ENCODE assay signal across 16 cellular contexts in the genomic region with DNA sequence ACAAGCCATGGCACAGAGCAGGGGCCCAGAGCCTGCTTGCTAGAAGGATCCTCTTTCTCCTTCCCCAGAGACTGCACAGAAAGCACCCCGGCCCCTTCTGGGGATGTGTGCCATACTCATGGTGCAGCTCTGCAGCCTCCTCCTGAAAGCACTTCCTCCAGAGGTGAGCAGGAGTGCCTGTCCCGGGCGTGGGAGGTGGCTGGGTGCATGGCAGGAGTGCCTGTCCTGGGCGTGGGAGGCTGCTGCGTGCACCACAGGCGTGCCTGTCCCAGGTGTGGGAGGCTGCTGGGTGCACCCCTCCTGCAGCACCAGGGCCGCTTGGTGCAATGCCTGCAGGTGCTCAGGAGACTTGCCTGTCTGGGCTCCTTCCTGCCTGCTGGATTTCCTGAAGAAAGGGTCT.
A peak's percentile ranks its signal among the peaks of the same experiment; 100 is the strongest.
DNase-seq lines count a peak whose midpoint lies in the region; ATAC-seq and TF ChIP-seq lines count a peak whose summit lies in the region.
"Had no signal": no experiment of that assay in that cellular context is flagged by ENCODE, and none has a peak within 500 bp of the region (broad histone marks: within the 10 kb centered on the region; RNA-seq: fewer than 3 reads in every experiment).

No MANE protein-coding gene starts in this region.

- no peaks in the 10 kb centered on the region for H4K20me1 ChIP-seq in H9 (ENCODE audit: control insufficient read depth, insufficient read depth, insufficient read length)

- H3K9me3 ChIP-seq in H9 (ENCODE audit: control insufficient read depth, low read depth, low read length) (no peaks in the 10 kb centered on the region), mucosa of descending colon (no peaks in the 10 kb centered on the region)

- H3K27me3 ChIP-seq in H9 (ENCODE audit: insufficient read depth, low read length) = no peaks in the 10 kb centered on the region

- no peaks in the 10 kb centered on the region for H3K23me2 ChIP-seq in H9 (ENCODE audit: insufficient read length, low read depth, low read length, poor library complexity, severe bottlenecking)

- no peak for DNase-seq in H9
- DNase-seq in WTC11 (ENCODE audit: low spot score) = no peak
- no peak for DNase-seq in mucosa of descending colon
- DNase-seq in stimulated activated CD4-positive, alpha-beta T cell treated with anti-CD3 and anti-CD28 coated beads, Interleukin-4, amount 100 ng/mL, for 1 hour = no peak
- DNase-seq in activated naive CD4-positive, alpha-beta T cell treated with anti-CD3 and anti-CD28 coated beads, Interleukin-2, amount 50 U/mL, for 72 hours (ENCODE audit: low spot score in 2 of 2) = no peak
- DNase-seq: CD4-positive, CD25-positive, alpha-beta regulatory T cell; DMS 273 treated with DMSO at 0.1 percent for 48 hours; GOT3; Karpas-422 had no signal

- H2BK5ac ChIP-seq in H9 (ENCODE audit: insufficient read length, low read length) = no peak overlapping the region

- H3K4me3 ChIP-seq in mucosa of descending colon = no peak overlapping the region
- H3K4me3 ChIP-seq: A549, GM12878, K562 had no signal

- no peaks in the 10 kb centered on the region for H3K4me1 ChIP-seq in H9 (ENCODE audit: insufficient read depth, low read length)
- no peaks in the 10 kb centered on the region for H3K4me1 ChIP-seq in mucosa of descending colon (ENCODE audit: low read depth)
- H3K4me1 ChIP-seq: A549 had no signal

- no peak overlapping the region for H3T11ph ChIP-seq in H9 (ENCODE audit: low read length)

- H3K36me3 Mint-ChIP-seq in H9 (ENCODE audit: insufficient read depth in 1 of 3, low read depth in 3 of 3) = no peaks in the 10 kb centered on the region; a peak in 1 of 7 replicates
- no peaks in the 10 kb centered on the region for H3K36me3 Mint-ChIP-seq in WTC11
- H3K36me3 Mint-ChIP-seq in activated naive CD4-positive, alpha-beta T cell treated with anti-CD3 and anti-CD28 coated beads, Interleukin-2, amount 50 U/mL, for 72 hours = peaks cover 0 to 5% of the 10 kb centered on the region in 2 donors
- H3K36me3 Mint-ChIP-seq: CD4-positive, CD25-positive, alpha-beta regulatory T cell had no signal

- TF ChIP-seq CTCF in H9 (conservative IDR thresholded peaks at IDR 0.05) (no peak), WTC11 (IDR thresholded peaks at IDR 0.05) (no peak), mucosa of descending colon (IDR thresholded peaks at IDR 0.05) (no peak)

- no peak overlapping the region for H3K4ac ChIP-seq in H9 (ENCODE audit: low read depth, low read length)

- no peak overlapping the region for H3K23ac ChIP-seq in H9 (ENCODE audit: insufficient read length, low read depth, low read length)

- H3K27me3 Mint-ChIP-seq in H9 (ENCODE audit: low read depth) (peaks cover 3% of the 10 kb centered on the region), WTC11 (ENCODE audit: low read depth) (no peaks in the 10 kb centered on the region; the same call in 1 of the 2 replicates)
- H3K27me3 Mint-ChIP-seq: CD4-positive, CD25-positive, alpha-beta regulatory T cell had no signal

- H3K9ac ChIP-seq in H9 (ENCODE audit: extremely low read depth, insufficient read length, low read length) = no peak overlapping the region

- no peak overlapping the region for H3K18ac ChIP-seq in H9 (ENCODE audit: insufficient read length, low read depth, low read length)

- WGBS in H9 (ENCODE audit: extremely low coverage, insufficient read length, low lambda C conversion rate) = no CpG with 5 or more reads among the region's 7 CpGs

- H3K4me1 Mint-ChIP-seq in H9 = peaks cover 16 to 20% of the 10 kb centered on the region in 2 experiments
- H3K4me1 Mint-ChIP-seq in WTC11 = peaks cover 19% of the 10 kb centered on the region
- H3K4me1 Mint-ChIP-seq: CD4-positive, CD25-positive, alpha-beta regulatory T cell had no signal

- no peak overlapping the region for H2BK120ac ChIP-seq in H9 (ENCODE audit: low read depth, low read length, poor library complexity, severe bottlenecking)

- H3K4me3 Mint-ChIP-seq in H9 (no peak overlapping the region), WTC11 (no peak overlapping the region)
- H3K4me3 Mint-ChIP-seq: CD4-positive, CD25-positive, alpha-beta regulatory T cell had no signal

- no peak overlapping the region for H2AK5ac ChIP-seq in H9 (ENCODE audit: insufficient read length, low read length)

- no peak overlapping the region for H2BK15ac ChIP-seq in H9 (ENCODE audit: low read depth, low read length)

- intact Hi-C loops in mucosa of descending colon (cut with DNase I, micrococcal nuclease) = no loop called here

- no peak overlapping the region for H2AFZ ChIP-seq in H9 (ENCODE audit: low read length)

- H3K4me2 ChIP-seq in H9 (ENCODE audit: insufficient read depth, insufficient read length, low read length) = no peak overlapping the region
- H3K4me2 ChIP-seq: A549 had no signal

- POLR2A ChIA-PET in WTC11 (lab: Charles Lee) = no interaction called here

- H4K5ac ChIP-seq in H9 (ENCODE audit: insufficient read length, low read depth, low read length) = no peak overlapping the region

- H3K27ac Mint-ChIP-seq in H9 (0 out of 7 replicates have a peak overlapping the region, but pooled peaks of 1 of the 3 experiments have one; percentile 4), WTC11 (no peak overlapping the region)
- no peak overlapping the region for H3K27ac Mint-ChIP-seq in activated naive CD4-positive, alpha-beta T cell treated with anti-CD3 and anti-CD28 coated beads, Interleukin-2, amount 50 U/mL, for 72 hours

- H4K91ac ChIP-seq in H9 (ENCODE audit: insufficient read length, low read depth, low read length) = no peak overlapping the region

- no peak overlapping the region for H3K27ac ChIP-seq in H9 (ENCODE audit: insufficient read length, low read depth, low read length)
- H3K27ac ChIP-seq: A549 had no signal

- H3K56ac ChIP-seq in H9 (ENCODE audit: insufficient read length, low read depth, low read length) = no peak overlapping the region

- H3K79me2 ChIP-seq in H9 (ENCODE audit: insufficient read depth, low read length) = no peaks in the 10 kb centered on the region

- peak overlapping the region; percentile 4; the same call in 1 of the 2 replicates for H3K14ac ChIP-seq in H9 (ENCODE audit: insufficient read depth, low read length)

- no peak overlapping the region for H2BK20ac ChIP-seq in H9 (ENCODE audit: low read depth, low read length, poor library complexity, severe bottlenecking)

- ATAC-seq in WTC11 (peak; percentile 47), mucosa of descending colon (peak; percentile 32), HG02571 (IDR thresholded peaks at IDR 0.05; ENCODE audit: unreplicated experiment) (no peak), GM19328 (IDR thresholded peaks at IDR 0.05; ENCODE audit: unreplicated experiment) (no peak)
- ATAC-seq in activated naive CD4-positive, alpha-beta T cell treated with anti-CD3 and anti-CD28 coated beads, Interleukin-2, amount 50 U/mL, for 72 hours = no peak
- ATAC-seq: A549, GM12878, HCT116, HepG2, K562 had no signal

- H3K9me3 Mint-ChIP-seq in H9 = no peaks in the 10 kb centered on the region; a peak in 1 of 5 replicates
- H3K9me3 Mint-ChIP-seq in WTC11 = peaks cover 13% of the 10 kb centered on the region; the same call in 1 of the 2 replicates
- peaks cover 18% of the 10 kb centered on the region in 2 donors for H3K9me3 Mint-ChIP-seq in activated naive CD4-positive, alpha-beta T cell treated with anti-CD3 and anti-CD28 coated beads, Interleukin-2, amount 50 U/mL, for 72 hours

- no peak overlapping the region for H4K8ac ChIP-seq in H9 (replicated peaks; ENCODE audit: insufficient read length, low read depth, low read length)

- CTCF ChIA-PET in WTC11 (lab: Charles Lee) = interaction anchor here (1.4 to 1.5 kb wide), 3 partner anchors 11 to 334 kb away, joined by 3 to 6 read pairs (median 5); no protein-coding TSS in a partner anchor

- no peaks in the 10 kb centered on the region for H3K79me1 ChIP-seq in H9 (ENCODE audit: insufficient read depth, low read depth, low read length, poor library complexity, severe bottlenecking)

- no peak overlapping the region for H2BK12ac ChIP-seq in H9 (ENCODE audit: insufficient read length, low read depth, low read length)

- H3K36me3 ChIP-seq in mucosa of descending colon (ENCODE audit: low read depth) = no peaks in the 10 kb centered on the region

TF ChIP-seq in WTC11, 78 proteins besides CTCF, POLR2A, EP300 and RAD21 (continues in another document):
- no peak for TF ChIP-seq GRHL2 (CRISPR knock-in tag; IDR thresholded peaks at IDR 0.05; ENCODE audit: insufficient replicate concordance, severe bottlenecking)
- no peak for TF ChIP-seq ZBTB21 (CRISPR knock-in tag; IDR thresholded peaks at IDR 0.05; ENCODE audit: borderline replicate concordance)
- TF ChIP-seq, protein P1, sequence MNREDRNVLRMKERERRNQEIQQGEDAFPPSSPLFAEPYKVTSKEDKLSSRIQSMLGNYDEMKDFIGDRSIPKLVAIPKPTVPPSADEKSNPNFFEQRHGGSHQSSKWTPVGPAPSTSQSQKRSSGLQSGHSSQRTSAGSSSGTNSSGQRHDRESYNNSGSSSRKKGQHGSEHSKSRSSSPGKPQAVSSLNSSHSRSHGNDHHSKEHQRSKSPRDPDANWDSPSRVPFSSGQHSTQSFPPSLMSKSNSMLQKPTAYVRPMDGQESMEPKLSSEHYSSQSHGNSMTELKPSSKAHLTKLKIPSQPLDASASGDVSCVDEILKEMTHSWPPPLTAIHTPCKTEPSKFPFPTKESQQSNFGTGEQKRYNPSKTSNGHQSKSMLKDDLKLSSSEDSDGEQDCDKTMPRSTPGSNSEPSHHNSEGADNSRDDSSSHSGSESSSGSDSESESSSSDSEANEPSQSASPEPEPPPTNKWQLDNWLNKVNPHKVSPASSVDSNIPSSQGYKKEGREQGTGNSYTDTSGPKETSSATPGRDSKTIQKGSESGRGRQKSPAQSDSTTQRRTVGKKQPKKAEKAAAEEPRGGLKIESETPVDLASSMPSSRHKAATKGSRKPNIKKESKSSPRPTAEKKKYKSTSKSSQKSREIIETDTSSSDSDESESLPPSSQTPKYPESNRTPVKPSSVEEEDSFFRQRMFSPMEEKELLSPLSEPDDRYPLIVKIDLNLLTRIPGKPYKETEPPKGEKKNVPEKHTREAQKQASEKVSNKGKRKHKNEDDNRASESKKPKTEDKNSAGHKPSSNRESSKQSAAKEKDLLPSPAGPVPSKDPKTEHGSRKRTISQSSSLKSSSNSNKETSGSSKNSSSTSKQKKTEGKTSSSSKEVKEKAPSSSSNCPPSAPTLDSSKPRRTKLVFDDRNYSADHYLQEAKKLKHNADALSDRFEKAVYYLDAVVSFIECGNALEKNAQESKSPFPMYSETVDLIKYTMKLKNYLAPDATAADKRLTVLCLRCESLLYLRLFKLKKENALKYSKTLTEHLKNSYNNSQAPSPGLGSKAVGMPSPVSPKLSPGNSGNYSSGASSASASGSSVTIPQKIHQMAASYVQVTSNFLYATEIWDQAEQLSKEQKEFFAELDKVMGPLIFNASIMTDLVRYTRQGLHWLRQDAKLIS (CRISPR knock-in tag; IDR thresholded peaks at IDR 0.05; ENCODE audit: borderline replicate concordance) = no peak

Comparison
In these comparisons a context has a peak if more than half of its experiments do, and no peak if none do; other contexts are left out.
1. ATAC-seq: peak in WTC11 (single experiment) and mucosa of descending colon (single experiment); none in activated naive CD4-positive, alpha-beta T cell treated with anti-CD3 and anti-CD28 coated beads, Interleukin-2, amount 50 U/mL, for 72 hours (0 of 2), HG02571 (single experiment) and GM19328 (single experiment).